Comparison of ENCODE assay signal across 11 cellular contexts in genomic region chr19:50341091-50341564, GRCh38. TPM values are rescaled to one million over a fixed set of nuclear protein-coding genes. Genes with fewer than 3 reads are reported as not detected.
DNase-seq lines count a peak whose midpoint lies in the region; ATAC-seq and TF ChIP-seq lines count a peak whose summit lies in the region.
"Had no signal": no experiment of that assay in that cellular context is flagged by ENCODE, and none has a peak within 500 bp of the region (broad histone marks: within the 10 kb centered on the region; RNA-seq: fewer than 3 reads in every experiment).

No MANE protein-coding gene starts in this region.

- peaks cover 3% of the 10 kb centered on the region for H3K27me3 Mint-ChIP-seq in activated naive CD8-positive, alpha-beta T cell treated with anti-CD3 and anti-CD28 coated beads, Interleukin-2, amount 50 U/mL, for 24 hours
- H3K27me3 Mint-ChIP-seq in activated naive CD8-positive, alpha-beta T cell treated with anti-CD3 and anti-CD28 coated beads for 36 hours = peaks cover 4% of the 10 kb centered on the region
- no peaks in the 10 kb centered on the region for H3K27me3 Mint-ChIP-seq in stimulated activated naive B cell treated with anti-CD40 and anti-IgM and Interleukin-4, amounts not matched to agents 10 μg/mL and 1 μg/mL and 100 μg/mL, for 72 hours
- no peaks in the 10 kb centered on the region for H3K27me3 Mint-ChIP-seq in MCF 10A (ENCODE audit: insufficient read depth, unreplicated experiment)

- no TSS peak for BruUV-seq in MCF 10A (replicated peaks; lab: Mats Ljungman, UMichigan)

- POLR2A ChIA-PET in MCF 10A (lab: Yijun Ruan, JAX) = no interaction called here

- peaks cover 12% of the 10 kb centered on the region for H3K4me1 Mint-ChIP-seq in activated naive CD8-positive, alpha-beta T cell treated with anti-CD3 and anti-CD28 coated beads, Interleukin-2, amount 50 U/mL, for 24 hours
- peaks cover 7% of the 10 kb centered on the region for H3K4me1 Mint-ChIP-seq in activated naive CD8-positive, alpha-beta T cell treated with anti-CD3 and anti-CD28 coated beads for 36 hours
- peaks cover 43 to 70% of the 10 kb centered on the region in 2 donors for H3K4me1 Mint-ChIP-seq in stimulated activated naive B cell treated with anti-CD40 and anti-IgM and Interleukin-4, amounts not matched to agents 10 μg/mL and 1 μg/mL and 100 μg/mL, for 72 hours
- H3K4me1 Mint-ChIP-seq in MCF 10A (ENCODE audit: insufficient read depth, unreplicated experiment) = no peaks in the 10 kb centered on the region
- H3K4me1 Mint-ChIP-seq: neural crest cell had no signal

- H3K27ac Mint-ChIP-seq in activated naive CD8-positive, alpha-beta T cell treated with anti-CD3 and anti-CD28 coated beads, Interleukin-2, amount 50 U/mL, for 24 hours = no peak overlapping the region
- no peak overlapping the region for H3K27ac Mint-ChIP-seq in activated naive CD8-positive, alpha-beta T cell treated with anti-CD3 and anti-CD28 coated beads for 36 hours
- peak overlapping the region; percentile 94 for H3K27ac Mint-ChIP-seq in stimulated activated naive B cell treated with anti-CD40 and anti-IgM and Interleukin-4, amounts not matched to agents 10 μg/mL and 1 μg/mL and 100 μg/mL, for 72 hours
- no peak overlapping the region for H3K27ac Mint-ChIP-seq in MCF 10A (ENCODE audit: low read depth, unreplicated experiment)

- no peaks in the 10 kb centered on the region for H3K36me3 Mint-ChIP-seq in activated naive CD8-positive, alpha-beta T cell treated with anti-CD3 and anti-CD28 coated beads, Interleukin-2, amount 50 U/mL, for 24 hours (ENCODE audit: low read depth)
- H3K36me3 Mint-ChIP-seq in activated naive CD8-positive, alpha-beta T cell treated with anti-CD3 and anti-CD28 coated beads for 36 hours = peaks cover 4% of the 10 kb centered on the region
- H3K36me3 Mint-ChIP-seq in stimulated activated naive B cell treated with anti-CD40 and anti-IgM and Interleukin-4, amounts not matched to agents 10 μg/mL and 1 μg/mL and 100 μg/mL, for 72 hours = peaks cover 66 to 71% of the 10 kb centered on the region in 2 donors
- no peaks in the 10 kb centered on the region for H3K36me3 Mint-ChIP-seq in MCF 10A (ENCODE audit: insufficient read depth, unreplicated experiment)

- CTCF ChIA-PET in MCF 10A (lab: Yijun Ruan, JAX) = interaction anchor here (1.8 kb wide), 1 partner anchor 16 kb away, joined by 5 read pairs; no protein-coding TSS in a partner anchor

- H3K4me3 Mint-ChIP-seq in activated naive CD8-positive, alpha-beta T cell treated with anti-CD3 and anti-CD28 coated beads, Interleukin-2, amount 50 U/mL, for 24 hours = no peak overlapping the region
- H3K4me3 Mint-ChIP-seq in activated naive CD8-positive, alpha-beta T cell treated with anti-CD3 and anti-CD28 coated beads for 36 hours = no peak overlapping the region
- peak overlapping the region; percentile 79 to 87 for H3K4me3 Mint-ChIP-seq in stimulated activated naive B cell treated with anti-CD40 and anti-IgM and Interleukin-4, amounts not matched to agents 10 μg/mL and 1 μg/mL and 100 μg/mL, for 72 hours
- no peak overlapping the region for H3K4me3 Mint-ChIP-seq in MCF 10A (ENCODE audit: unreplicated experiment)
- H3K4me3 Mint-ChIP-seq: neural crest cell had no signal

- TF ChIP-seq CTCF in MCF 10A (IDR thresholded peaks at IDR 0.05; ENCODE audit: unreplicated experiment) = no peak

- H3K9me3 Mint-ChIP-seq in activated naive CD8-positive, alpha-beta T cell treated with anti-CD3 and anti-CD28 coated beads, Interleukin-2, amount 50 U/mL, for 24 hours = no peaks in the 10 kb centered on the region
- H3K9me3 Mint-ChIP-seq in activated naive CD8-positive, alpha-beta T cell treated with anti-CD3 and anti-CD28 coated beads for 36 hours = peaks cover 2% of the 10 kb centered on the region
- peaks cover 0 to 4% of the 10 kb centered on the region in 2 donors for H3K9me3 Mint-ChIP-seq in stimulated activated naive B cell treated with anti-CD40 and anti-IgM and Interleukin-4, amounts not matched to agents 10 μg/mL and 1 μg/mL and 100 μg/mL, for 72 hours
- no peaks in the 10 kb centered on the region for H3K9me3 Mint-ChIP-seq in MCF 10A (ENCODE audit: unreplicated experiment)

- DNase-seq in activated naive CD8-positive, alpha-beta T cell treated with anti-CD3 and anti-CD28 coated beads, Interleukin-2, amount 50 U/mL, for 24 hours = no peak
- no peak for DNase-seq in activated naive CD8-positive, alpha-beta T cell treated with anti-CD3 and anti-CD28 coated beads for 36 hours
- peak; percentile 15 for DNase-seq in OCI-M1 (lab: John Stamatoyannopoulos, UW)
- peak; percentile 81 for DNase-seq in stimulated activated naive B cell treated with anti-CD40 and anti-IgM and Interleukin-4, amounts not matched to agents 10 μg/mL and 1 μg/mL and 100 μg/mL, for 72 hours
- DNase-seq in MCF 10A (ENCODE audit: unreplicated experiment) = no peak
- no peak for DNase-seq in AG08396 (ENCODE audit: low spot score)
- no peak for DNase-seq in amniotic stem cell (lab: John Stamatoyannopoulos, UW)
- DNase-seq: heart right ventricle had no signal

- ATAC-seq in activated naive CD8-positive, alpha-beta T cell treated with anti-CD3 and anti-CD28 coated beads, Interleukin-2, amount 50 U/mL, for 24 hours = peak; percentile 48
- peak; percentile 55 for ATAC-seq in HG02973 (IDR thresholded peaks at IDR 0.05; ENCODE audit: unreplicated experiment)
- ATAC-seq in stimulated activated naive B cell treated with anti-CD40 and anti-IgM and Interleukin-4, amounts not matched to agents 10 μg/mL and 1 μg/mL and 100 μg/mL, for 72 hours (replicated peaks) = peak; percentile 79 to 82
- ATAC-seq: Panc1 had no signal

- intact Hi-C loops in MCF 10A (cut with micrococcal nuclease) = no loop called here

RNA-seq across cellular contexts. Expression of gene KCNC3, which starts 12.0 kb away (rescaled TPM):
- under 1 TPM; 0.56 to 0.64 TPM for total RNA-seq in activated naive CD8-positive, alpha-beta T cell treated with anti-CD3 and anti-CD28 coated beads for 36 hours
- not detected in 2 replicates for total RNA-seq in MCF 10A (2022)

RNA-seq across cellular contexts. Expression of gene NAPSA, which starts 24.3 kb away (rescaled TPM):
- 10 to 100 TPM; 16.1 to 18.1 TPM for total RNA-seq in activated naive CD8-positive, alpha-beta T cell treated with anti-CD3 and anti-CD28 coated beads for 36 hours
- 0.49 and 0.51 TPM in 2 replicates for total RNA-seq in MCF 10A (2022)

RNA-seq across cellular contexts. Expression of gene NR1H2, which starts 35.1 kb away (rescaled TPM):
- 10 to 100 TPM; 49.6 TPM for total RNA-seq in activated naive CD8-positive, alpha-beta T cell treated with anti-CD3 and anti-CD28 coated beads for 36 hours
- 62.0 and 65.7 TPM in 2 replicates for total RNA-seq in MCF 10A (2022)

RNA-seq across cellular contexts. Expression of gene POLD1, which starts 43.0 kb away (rescaled TPM):
- 100 to 1,000 TPM; 191 to 196 TPM for total RNA-seq in activated naive CD8-positive, alpha-beta T cell treated with anti-CD3 and anti-CD28 coated beads for 36 hours
- 18.9 and 31.9 TPM in 2 replicates for total RNA-seq in MCF 10A (2022)

Comparison
In these comparisons a context has a peak if more than half of its experiments do, and no peak if none do; other contexts are left out.
1. DNase-seq: peak in OCI-M1 (single experiment) and stimulated activated naive B cell treated with anti-CD40 and anti-IgM and Interleukin-4, amounts not matched to agents 10 μg/mL and 1 μg/mL and 100 μg/mL, for 72 hours (single experiment); none in activated naive CD8-positive, alpha-beta T cell treated with anti-CD3 and anti-CD28 coated beads, Interleukin-2, amount 50 U/mL, for 24 hours (single experiment), activated naive CD8-positive, alpha-beta T cell treated with anti-CD3 and anti-CD28 coated beads for 36 hours (single experiment), MCF 10A (single experiment), AG08396 (single experiment) and amniotic stem cell (single experiment).
2. H3K4me3 Mint-ChIP-seq: peak in stimulated activated naive B cell treated with anti-CD40 and anti-IgM and Interleukin-4, amounts not matched to agents 10 μg/mL and 1 μg/mL and 100 μg/mL, for 72 hours (2 of 2); none in activated naive CD8-positive, alpha-beta T cell treated with anti-CD3 and anti-CD28 coated beads, Interleukin-2, amount 50 U/mL, for 24 hours (single experiment), activated naive CD8-positive, alpha-beta T cell treated with anti-CD3 and anti-CD28 coated beads for 36 hours (single experiment) and MCF 10A (single experiment).
3. RNA of gene NAPSA, which starts 24.3 kb away (total RNA-seq): 16.1 to 18.1 TPM in activated naive CD8-positive, alpha-beta T cell treated with anti-CD3 and anti-CD28 coated beads for 36 hours; 0.49 to 0.51 TPM in MCF 10A; every median in the first group is over 10 times any median in the second.
4. Peak in every context shown above with its lines, with median percentiles within 50 percentile points of each other: ATAC-seq.